26 cellular contexts compared by ENCODE assay signal in genomic region chr18:13916559-13916958, GRCh38. TPM values are rescaled to one million over a fixed set of nuclear protein-coding genes. Genes with fewer than 3 reads are reported as not detected.
A peak's percentile ranks its signal among the peaks of the same experiment; 100 is the strongest.
DNase-seq lines count a peak whose midpoint lies in the region; ATAC-seq, FAIRE-seq and TF ChIP-seq lines count a peak whose summit lies in the region.
"Had no signal": no experiment of that assay in that cellular context is flagged by ENCODE, and none has a peak within 500 bp of the region (broad histone marks: within the 10 kb centered on the region; RNA-seq: fewer than 3 reads in every experiment).

No MANE protein-coding gene starts in this region.

- H3K4me3 ChIP-seq in H1 (ENCODE audit: extremely low read depth in 1 of 4, insufficient read depth in 2 of 4, low read depth in 3 of 4, low read length in 4 of 4) (no peak overlapping the region), mesendoderm (ENCODE audit: low read length) (no peak overlapping the region)
- H3K4me3 ChIP-seq: BLaER1, GM23248 had no signal

- H3K27ac Mint-ChIP-seq in activated naive CD4-positive, alpha-beta T cell treated with anti-CD3 and anti-CD28 coated beads, Interleukin-2, amount 50 U/mL, for 72 hours: no peak overlapping the region
- H3K27ac Mint-ChIP-seq: CD14-positive monocyte; CD8-positive, alpha-beta memory T cell; HFFc6 had no signal

- CTCF ChIA-PET in H1 (lab: Charles Lee; ENCODE audit: partially characterized antibody): interaction anchor here (1.0 to 1.7 kb wide), 4 partner anchors 13 to 170 kb away, joined by 3 to 4 read pairs (median 3); no protein-coding TSS in a partner anchor

- no peak for TF ChIP-seq EP300 in H1 (IDR thresholded peaks at IDR 0.05; ENCODE audit: borderline replicate concordance in 1 of 2, low read depth in 2 of 2, low read length in 2 of 2)

- no peak for TF ChIP-seq CTCF in H1 (IDR thresholded peaks at IDR 0.05; ENCODE audit: control extremely low read depth in 1 of 3, insufficient read depth in 1 of 3, low read depth in 1 of 3, low read length in 3 of 3)

- H2BK120ac ChIP-seq in H1 (replicated peaks; ENCODE audit: low read depth, low read length) (no peak overlapping the region), mesendoderm (ENCODE audit: low read depth, low read length) (no peak overlapping the region)

- H3K18ac ChIP-seq in H1 (ENCODE audit: extremely low read depth, low read length) (no peak overlapping the region), mesendoderm (ENCODE audit: low read length) (no peak overlapping the region)

- TF ChIP-seq RAD21 in H1 (IDR thresholded peaks at IDR 0.05 in 1 of 2, conservative IDR thresholded peaks at IDR 0.05 in 1 of 2; ENCODE audit: low read depth in 2 of 2, low read length in 2 of 2): no peak

- H3K27ac ChIP-seq in H1 (ENCODE audit: low read depth, low read length) (no peak overlapping the region), mesendoderm (ENCODE audit: low read depth, low read length) (no peak overlapping the region)
- H3K27ac ChIP-seq: BLaER1, GM23248 had no signal

- H4K5ac ChIP-seq in H1 (ENCODE audit: insufficient read length, low read depth, low read length): no peak overlapping the region
- H4K5ac ChIP-seq in mesendoderm (ENCODE audit: low read length): no peak overlapping the region

- H3K27me3 ChIP-seq in H1 (replicated peaks in 1 of 4; ENCODE audit: control insufficient read depth in 3 of 4, extremely low read depth in 1 of 4, insufficient read depth in 3 of 4, low read length in 3 of 4) (no peaks in the 10 kb centered on the region), mesendoderm (ENCODE audit: insufficient read depth, low read length, poor library complexity) (no peaks in the 10 kb centered on the region)
- H3K27me3 ChIP-seq: BLaER1 had no signal

- no peak for FAIRE-seq in H1 (lab: Jason Lieb, UNC)
- FAIRE-seq: G401.6, GM12891, GM19239, HTR-8/SVneo had no signal

- H3K4ac ChIP-seq in H1 (replicated peaks; ENCODE audit: insufficient read length, low read depth, low read length) (no peak overlapping the region), mesendoderm (ENCODE audit: low read depth, low read length) (no peak overlapping the region)

- H3K9me3 ChIP-seq in H1 (ENCODE audit: insufficient read depth in 2 of 2, low read depth in 1 of 2, low read length in 1 of 2): no peaks in the 10 kb centered on the region
- H3K9me3 ChIP-seq: BLaER1 had no signal

- POLR2A ChIA-PET in H1 (lab: Charles Lee; ENCODE audit: partially characterized antibody): no interaction called here

- no peak overlapping the region for H3K23ac ChIP-seq in H1 (ENCODE audit: insufficient read length)
- H3K23ac ChIP-seq in mesendoderm (ENCODE audit: low read length): no peak overlapping the region

- H3K4me1 ChIP-seq in H1 (replicated peaks in 1 of 4; ENCODE audit: control insufficient read depth in 3 of 4, insufficient read depth in 4 of 4, low read length in 3 of 4): no peaks in the 10 kb centered on the region
- H3K4me1 ChIP-seq in mesendoderm (ENCODE audit: control insufficient read depth, low read depth, low read length): no peaks in the 10 kb centered on the region
- H3K4me1 ChIP-seq: BLaER1 had no signal

- peaks cover 1% of the 10 kb centered on the region; the same call in 1 of the 2 replicates for H3K23me2 ChIP-seq in H1 (ENCODE audit: low read depth, low read length)

- intact Hi-C loops in left ventricle myocardium superior (cut with micrococcal nuclease) (no loop called here), cardiac septum (cut with DNase I) (no loop called here)

- H2BK12ac ChIP-seq in H1 (ENCODE audit: low read depth, low read length): no peak overlapping the region

- H2AFZ ChIP-seq in H1 (ENCODE audit: low read length): 0 out of 2 replicates have a peak overlapping the region, but pooled peaks have one; percentile 16
- H2AFZ ChIP-seq: GM23248 had no signal

- H3K79me1 ChIP-seq in H1 (ENCODE audit: low read depth, low read length) (no peaks in the 10 kb centered on the region), mesendoderm (ENCODE audit: low read length) (no peaks in the 10 kb centered on the region)

- H3K79me2 ChIP-seq in H1 (ENCODE audit: control insufficient read depth in 1 of 2, insufficient read depth in 2 of 2, low read length in 2 of 2) (no peaks in the 10 kb centered on the region), mesendoderm (ENCODE audit: control insufficient read depth, insufficient read depth, low read length) (no peaks in the 10 kb centered on the region)

- H3K36me3 Mint-ChIP-seq in activated naive CD4-positive, alpha-beta T cell treated with anti-CD3 and anti-CD28 coated beads, Interleukin-2, amount 50 U/mL, for 72 hours: no peaks in the 10 kb centered on the region
- H3K36me3 Mint-ChIP-seq: CD14-positive monocyte; CD8-positive, alpha-beta memory T cell had no signal

- H4K8ac ChIP-seq in H1 (ENCODE audit: extremely low read depth, insufficient read depth, low read length) (no peak overlapping the region; the same call in 1 of the 2 replicates), mesendoderm (ENCODE audit: low read depth, low read length) (no peak overlapping the region)

- H3K4me2 ChIP-seq in H1 (ENCODE audit: insufficient read depth in 1 of 2, low read depth in 2 of 2, low read length in 2 of 2): no peak overlapping the region
- H3K4me2 ChIP-seq in mesendoderm (ENCODE audit: low read length): no peak overlapping the region
- H3K4me2 ChIP-seq: BLaER1 had no signal

- TF ChIP-seq POLR2A in H1 (IDR thresholded peaks at IDR 0.05; ENCODE audit: control extremely low read depth in 1 of 2, low read depth in 2 of 2, low read length in 2 of 2): no peak

- H3K56ac ChIP-seq in H1 (replicated peaks; ENCODE audit: insufficient read length, low read depth, low read length) (no peak overlapping the region), mesendoderm (ENCODE audit: low read length) (no peak overlapping the region)

- H3K14ac ChIP-seq in H1 (ENCODE audit: insufficient read length): no peak overlapping the region

- peak; percentile 26 for ATAC-seq in left ventricle myocardium superior
- no peak for ATAC-seq in activated naive CD4-positive, alpha-beta T cell treated with anti-CD3 and anti-CD28 coated beads, Interleukin-2, amount 50 U/mL, for 72 hours
- ATAC-seq: HCT116 had no signal

- H2BK20ac ChIP-seq in H1 (ENCODE audit: low read length): no peak overlapping the region

- H2BK5ac ChIP-seq in H1 (ENCODE audit: low read depth, low read length): no peak overlapping the region
- H2BK5ac ChIP-seq in mesendoderm (ENCODE audit: low read length): no peak overlapping the region

- H2AK5ac ChIP-seq in H1 (ENCODE audit: low read depth, low read length) (no peak overlapping the region), mesendoderm (ENCODE audit: low read length) (no peak overlapping the region)

- DNase-seq in left ventricle myocardium superior (no peak), cardiac septum (ENCODE audit: low spot score) (no peak), H1 (ENCODE audit: low read depth in 1 of 2, low spot score in 2 of 2) (peak in 1 of 2 experiments; percentile 33), mesendoderm (peak; percentile 42), kidney tubule cell (ENCODE audit: low spot score) (no peak), CD1c-positive myeloid dendritic cell (ENCODE audit: extremely low spot score) (no peak)
- DNase-seq in activated naive CD4-positive, alpha-beta T cell treated with anti-CD3 and anti-CD28 coated beads, Interleukin-2, amount 50 U/mL, for 72 hours (ENCODE audit: low spot score in 2 of 2): no peak
- DNase-seq: 8988T; CD8-positive, alpha-beta memory T cell; COR-L47; DMS53; DND-41; EL; GM23248; H7; HFFc6; IMR-90 had no signal

- no peaks in the 10 kb centered on the region for H4K20me1 ChIP-seq in H1 (replicated peaks in 1 of 2; ENCODE audit: control insufficient read depth in 1 of 2, insufficient read depth in 2 of 2, low read length in 2 of 2)
- H4K20me1 ChIP-seq: BLaER1 had no signal

- H3K9me3 Mint-ChIP-seq in activated naive CD4-positive, alpha-beta T cell treated with anti-CD3 and anti-CD28 coated beads, Interleukin-2, amount 50 U/mL, for 72 hours: no peaks in the 10 kb centered on the region

- no peak overlapping the region for H4K91ac ChIP-seq in H1 (replicated peaks; ENCODE audit: insufficient read length, low read length)

- H3K36me3 ChIP-seq in H1 (ENCODE audit: control insufficient read depth in 2 of 4, insufficient read depth in 4 of 4, low read length in 3 of 4): no peaks in the 10 kb centered on the region
- no peaks in the 10 kb centered on the region for H3K36me3 ChIP-seq in mesendoderm (ENCODE audit: control insufficient read depth, insufficient read depth, low read length)
- H3K36me3 ChIP-seq: BLaER1 had no signal

- WGBS in H1 (ENCODE audit: extremely low coverage in 1 of 2, insufficient coverage in 1 of 2, insufficient read length in 1 of 2, insufficient replicate concordance in 2 of 2, low coverage in 1 of 2, low lambda C conversion rate in 2 of 2, missing lambda C conversion rate in 1 of 2), 2 experiments: 91% methylated on average over 6 of the region's 6 CpGs; no CpG with 5 or more reads in 1 of the 2 experiments
- no CpG with 5 or more reads among the region's 6 CpGs for WGBS in mesendoderm (ENCODE audit: extremely low coverage, insufficient coverage, low lambda C conversion rate)

- H2BK15ac ChIP-seq in H1 (ENCODE audit: low read length): no peak overlapping the region
- H2BK15ac ChIP-seq in mesendoderm (replicated peaks; ENCODE audit: low read depth): no peak overlapping the region

- H3K9ac ChIP-seq in H1 (replicated peaks in 1 of 4; ENCODE audit: extremely low read depth in 1 of 4, low read depth in 3 of 4, low read length in 3 of 4) (no peak overlapping the region), mesendoderm (ENCODE audit: low read length) (no peak overlapping the region)
- H3K9ac ChIP-seq: BLaER1, GM23248 had no signal

TF ChIP-seq in H1, 55 proteins besides CTCF, POLR2A, EP300 and RAD21 (continues in another document):
- no peak for TF ChIP-seq SIRT6 (IDR thresholded peaks at IDR 0.05; ENCODE audit: low read length)
- no peak for TF ChIP-seq NANOG (IDR thresholded peaks at IDR 0.05; ENCODE audit: insufficient read depth, low read depth, low read length, poor library complexity, severe bottlenecking)

RNA-seq across cellular contexts. Expression of gene MC2R, which starts 1.2 kb away (rescaled TPM):
- total RNA-seq in left ventricle myocardium superior (not detected), cardiac septum (not detected)
- total RNA-seq in H1 (2021; fragmentation: NEBNext Ultra II Directional; extraction: Animal tissue kit (Norgen Biotek cat#: 25700)): not detected in 2 replicates
- polyA plus RNA-seq in H1 (2011; rRNA removed): not detected in 2 replicates
- not detected for polyA plus RNA-seq in H1 (2011; cell fraction: cytosol; rRNA removed)
- polyA plus RNA-seq in H1 (2011; cell fraction: nucleus; rRNA removed): not detected
- polyA plus RNA-seq in H1 (2012, experiment 1 of 2): not detected in 4 replicates
- not detected for polyA plus RNA-seq in H1 (2012, experiment 2 of 2)
- polyA plus RNA-seq in H1 (2013, experiment 1 of 2): not detected
- not detected for polyA plus RNA-seq in H1 (2013, experiment 2 of 2)
- polyA minus RNA-seq in H1 (2011; rRNA and poly(A)+ RNA removed): not detected in 2 replicates
- not detected for polyA minus RNA-seq in H1 (2011; cell fraction: cytosol; rRNA and poly(A)+ RNA removed)
- polyA minus RNA-seq in H1 (2011; cell fraction: nucleus; rRNA and poly(A)+ RNA removed): not detected
- polyA plus RNA-seq in mesendoderm (2013, experiment 1 of 2): not detected
- polyA plus RNA-seq in mesendoderm (2013, experiment 2 of 2): not detected
- not detected for total RNA-seq in activated naive CD4-positive, alpha-beta T cell treated with anti-CD3 and anti-CD28 coated beads, Interleukin-2, amount 50 U/mL, for 72 hours
- total RNA-seq: A673; CD8-positive, alpha-beta memory T cell; GM23248; H7; HFFc6; IMR-90 had no signal
- polyA plus RNA-seq: AG04450; CD14-positive monocyte; CD8-positive, alpha-beta memory T cell; GM23248; IMR-90 had no signal
